In genomic region chr3:182912476-182912875, GRCh38 we compare ENCODE assay signal across 1 cellular context.
A peak's percentile ranks its signal among the peaks of the same experiment; 100 is the strongest.
TF ChIP-seq lines count a peak whose summit lies in the region.

No MANE protein-coding gene starts in this region.

TF ChIP-seq in K562, 482 proteins besides CTCF, POLR2A, EP300 and RAD21 (continued from another document):
- no peak for TF ChIP-seq GMEB1 (CRISPR knock-in tag; IDR thresholded peaks at IDR 0.05)
- no peak for TF ChIP-seq MED1 (CRISPR knock-in tag; IDR thresholded peaks at IDR 0.05; ENCODE audit: borderline replicate concordance)
- TF ChIP-seq KLF13 (tag; IDR thresholded peaks at IDR 0.05; ENCODE audit: borderline replicate concordance, low read depth): no peak
- TF ChIP-seq EWSR1 (IDR thresholded peaks at IDR 0.05; ENCODE audit: borderline replicate concordance, low read depth, partially characterized antibody): no peak
- no peak for TF ChIP-seq FOSL1 (tag; conservative IDR thresholded peaks at IDR 0.05)
- TF ChIP-seq MAFG (tag; conservative IDR thresholded peaks at IDR 0.05): no peak
- peak; percentile 45 to 61; a peak in 3 of 4 replicates for TF ChIP-seq FOXK2 (conservative IDR thresholded peaks at IDR 0.05 in 1 of 2, IDR thresholded peaks at IDR 0.05 in 1 of 2; ENCODE audit: low read depth in 2 of 2)
- TF ChIP-seq, protein P1, sequence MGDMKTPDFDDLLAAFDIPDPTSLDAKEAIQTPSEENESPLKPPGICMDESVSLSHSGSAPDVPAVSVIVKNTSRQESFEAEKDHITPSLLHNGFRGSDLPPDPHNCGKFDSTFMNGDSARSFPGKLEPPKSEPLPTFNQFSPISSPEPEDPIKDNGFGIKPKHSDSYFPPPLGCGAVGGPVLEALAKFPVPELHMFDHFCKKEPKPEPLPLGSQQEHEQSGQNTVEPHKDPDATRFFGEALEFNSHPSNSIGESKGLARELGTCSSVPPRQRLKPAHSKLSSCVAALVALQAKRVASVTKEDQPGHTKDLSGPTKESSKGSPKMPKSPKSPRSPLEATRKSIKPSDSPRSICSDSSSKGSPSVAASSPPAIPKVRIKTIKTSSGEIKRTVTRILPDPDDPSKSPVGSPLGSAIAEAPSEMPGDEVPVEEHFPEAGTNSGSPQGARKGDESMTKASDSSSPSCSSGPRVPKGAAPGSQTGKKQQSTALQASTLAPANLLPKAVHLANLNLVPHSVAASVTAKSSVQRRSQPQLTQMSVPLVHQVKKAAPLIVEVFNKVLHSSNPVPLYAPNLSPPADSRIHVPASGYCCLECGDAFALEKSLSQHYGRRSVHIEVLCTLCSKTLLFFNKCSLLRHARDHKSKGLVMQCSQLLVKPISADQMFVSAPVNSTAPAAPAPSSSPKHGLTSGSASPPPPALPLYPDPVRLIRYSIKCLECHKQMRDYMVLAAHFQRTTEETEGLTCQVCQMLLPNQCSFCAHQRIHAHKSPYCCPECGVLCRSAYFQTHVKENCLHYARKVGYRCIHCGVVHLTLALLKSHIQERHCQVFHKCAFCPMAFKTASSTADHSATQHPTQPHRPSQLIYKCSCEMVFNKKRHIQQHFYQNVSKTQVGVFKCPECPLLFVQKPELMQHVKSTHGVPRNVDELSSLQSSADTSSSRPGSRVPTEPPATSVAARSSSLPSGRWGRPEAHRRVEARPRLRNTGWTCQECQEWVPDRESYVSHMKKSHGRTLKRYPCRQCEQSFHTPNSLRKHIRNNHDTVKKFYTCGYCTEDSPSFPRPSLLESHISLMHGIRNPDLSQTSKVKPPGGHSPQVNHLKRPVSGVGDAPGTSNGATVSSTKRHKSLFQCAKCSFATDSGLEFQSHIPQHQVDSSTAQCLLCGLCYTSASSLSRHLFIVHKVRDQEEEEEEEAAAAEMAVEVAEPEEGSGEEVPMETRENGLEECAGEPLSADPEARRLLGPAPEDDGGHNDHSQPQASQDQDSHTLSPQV (IDR thresholded peaks at IDR 0.05): 0 out of 2 replicates have a peak, but pooled peaks have one; percentile 15
- peak in 1 of 2 experiments; percentile 28; a peak in 1 of 4 replicates for TF ChIP-seq FOXA3 (CRISPR knock-in tag; conservative IDR thresholded peaks at IDR 0.05 in 1 of 2, IDR thresholded peaks at IDR 0.05 in 1 of 2)
- TF ChIP-seq MEF2D (tag; conservative IDR thresholded peaks at IDR 0.05; ENCODE audit: low read depth): no peak
- no peak for TF ChIP-seq CBFB (CRISPR knock-in tag; IDR thresholded peaks at IDR 0.05)
- TF ChIP-seq FOXK1 (CRISPR knock-in tag; IDR thresholded peaks at IDR 0.05; ENCODE audit: borderline replicate concordance): no peak
- no peak for TF ChIP-seq REST (CRISPR knock-in tag; IDR thresholded peaks at IDR 0.05; ENCODE audit: low read depth)
- no peak for TF ChIP-seq TAF9B (IDR thresholded peaks at IDR 0.05; ENCODE audit: partially characterized antibody)
